Comparison of ENCODE assay signal across 1 cellular context in genomic region chr12:40310201-40310600, GRCh38.
TF ChIP-seq lines count a peak whose summit lies in the region.

No MANE protein-coding gene starts in this region.

TF ChIP-seq in H1, 55 proteins besides CTCF, POLR2A, EP300 and RAD21 (continued from another document):
- TF ChIP-seq TBP (IDR thresholded peaks at IDR 0.05; ENCODE audit: low read depth, low read length): no peak
- no peak for TF ChIP-seq CBX5 (IDR thresholded peaks at IDR 0.05; ENCODE audit: low read depth, low read length)
- TF ChIP-seq ASH2L (IDR thresholded peaks at IDR 0.05; ENCODE audit: low read length): no peak
- TF ChIP-seq RFX5 (IDR thresholded peaks at IDR 0.05; ENCODE audit: borderline replicate concordance, low read depth, low read length): no peak
- no peak for TF ChIP-seq JUN (IDR thresholded peaks at IDR 0.05; ENCODE audit: low read depth, low read length)
- TF ChIP-seq RNF2 (IDR thresholded peaks at IDR 0.05; ENCODE audit: borderline replicate concordance, low read depth, low read length, missing control alignments, poor library complexity, severe bottlenecking): no peak
- no peak for TF ChIP-seq GTF2F1 (IDR thresholded peaks at IDR 0.05; ENCODE audit: borderline replicate concordance, low read depth, low read length)
